In the genomic region with DNA sequence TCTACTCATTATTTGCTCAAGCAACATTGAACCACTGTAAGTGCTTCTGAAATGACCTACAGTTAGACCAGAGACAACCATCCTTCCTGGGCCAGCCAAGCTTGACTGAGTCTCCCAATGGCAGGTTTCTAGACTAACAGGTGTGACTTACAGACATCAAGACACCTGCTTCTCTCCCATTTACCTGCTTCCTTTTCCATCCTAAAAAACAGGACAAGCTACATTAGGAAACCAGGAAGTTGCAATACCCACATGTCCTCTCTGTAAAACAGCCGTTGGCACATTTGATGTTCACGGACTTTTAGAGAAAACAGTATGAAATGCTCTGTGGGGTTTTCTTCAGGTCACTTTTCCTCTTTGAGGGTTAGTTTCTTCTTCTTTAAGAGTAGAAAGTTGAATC, we compare ENCODE assay signal across 28 cellular contexts. TPM values are rescaled to one million over a fixed set of nuclear protein-coding genes. Genes with fewer than 3 reads are reported as not detected.
"Had no signal": no experiment of that assay in that cellular context is flagged by ENCODE, and none has a peak within 500 bp of the region (broad histone marks: within the 10 kb centered on the region; RNA-seq: fewer than 3 reads in every experiment).

No MANE protein-coding gene starts in this region.

- H3K27ac ChIP-seq: adrenal gland, KMS-11 had no signal

- H3K4me3 Mint-ChIP-seq: activated B cell treated with CpG ODN at 0.5 μM for 24 hours; activated CD4-positive, alpha-beta memory T cell treated with anti-CD3 and anti-CD28 coated beads, Interleukin-2, amount 10 ng/mL, durations not matched to agents 7 days and 5 days; activated CD4-positive, alpha-beta T cell treated with anti-CD3 and anti-CD28 coated beads, Interleukin-2, amount 10 ng/mL, durations not matched to agents 7 days and 5 days; activated naive CD4-positive, alpha-beta T cell treated with anti-CD3 and anti-CD28 coated beads, Interleukin-2, amount 10 ng/mL, durations not matched to agents 7 days and 5 days; activated naive CD8-positive, alpha-beta T cell treated with anti-CD3 and anti-CD28 coated beads for 36 hours; activated T-cell treated with anti-CD3 and anti-CD28 coated beads, Interleukin-2, amount 50 U/mL, for 72 hours; central memory CD8-positive, alpha-beta T cell; T-helper 1 cell treated with Interleukin-12 subunit alpha and Interleukin-12 subunit beta and Interleukin-4 antibody, amounts not matched to agents 30 μg/mL and 1 μg/mL, for 36 hours had no signal

- H3K9ac ChIP-seq: KMS-11 had no signal

- H3K27ac Mint-ChIP-seq: activated B cell treated with CpG ODN at 0.5 μM for 24 hours; activated CD4-positive, alpha-beta memory T cell treated with anti-CD3 and anti-CD28 coated beads, Interleukin-2, amount 10 ng/mL, durations not matched to agents 7 days and 5 days; activated CD4-positive, alpha-beta T cell treated with anti-CD3 and anti-CD28 coated beads, Interleukin-2, amount 10 ng/mL, durations not matched to agents 7 days and 5 days; activated naive CD4-positive, alpha-beta T cell treated with anti-CD3 and anti-CD28 coated beads, Interleukin-2, amount 10 ng/mL, durations not matched to agents 7 days and 5 days; activated naive CD8-positive, alpha-beta T cell treated with anti-CD3 and anti-CD28 coated beads for 36 hours; activated T-cell treated with anti-CD3 and anti-CD28 coated beads, Interleukin-2, amount 50 U/mL, for 72 hours; activated T-helper 2 cell treated with anti-CD3 and anti-CD28 coated beads, Interferon-gamma antibody, Interleukin-2, Interleukin-4, amounts not matched to agents 10 μg/mL and 5 μg/mL and 100 μg/mL, durations not matched to agents 14 hours and 24 hours and 36 hours; T-helper 1 cell treated with Interleukin-12 subunit alpha and Interleukin-12 subunit beta and Interleukin-4 antibody, amounts not matched to agents 30 μg/mL and 1 μg/mL, for 36 hours had no signal

- H3K4me3 ChIP-seq: adrenal gland had no signal

- DNase-seq: activated B cell treated with CpG ODN at 0.5 μM for 24 hours; activated CD4-positive, alpha-beta memory T cell treated with anti-CD3 and anti-CD28 coated beads, Interleukin-2, amount 10 ng/mL, durations not matched to agents 7 days and 5 days; activated CD4-positive, alpha-beta T cell treated with anti-CD3 and anti-CD28 coated beads for 1 hour; activated CD4-positive, alpha-beta T cell treated with anti-CD3 and anti-CD28 coated beads, Interleukin-2, amount 10 ng/mL, durations not matched to agents 7 days and 5 days; activated gamma-delta T cell treated with Interleukin-2 at 50 U/mL for 16 hours; activated naive CD4-positive, alpha-beta T cell treated with anti-CD3 and anti-CD28 coated beads, Interleukin-2, amount 10 ng/mL, durations not matched to agents 7 days and 5 days; activated naive CD8-positive, alpha-beta T cell treated with anti-CD3 and anti-CD28 coated beads for 36 hours; activated T-cell treated with anti-CD3 and anti-CD28 coated beads, Interleukin-2, amount 50 U/mL, for 72 hours; adrenal gland; anterior cingulate cortex; NCI-H1105 treated with DMSO at 0.1 percent for 48 hours; NCI-H146; NCI-H187 treated with DMSO at 0.1 percent for 48 hours; NCI-H2081 treated with DMSO at 0.1 percent for 48 hours; NCI-H446; NCI-H524; PC-3; SHP77; T-helper 9 cell had no signal

- H3K4me2 ChIP-seq: KMS-11 had no signal

- ATAC-seq: activated T-cell treated with anti-CD3 and anti-CD28 coated beads, Interleukin-2, amount 50 U/mL, for 72 hours; PC-3 had no signal

- H3K9me3 Mint-ChIP-seq: activated B cell treated with CpG ODN at 0.5 μM for 24 hours; activated CD4-positive, alpha-beta memory T cell treated with anti-CD3 and anti-CD28 coated beads, Interleukin-2, amount 10 ng/mL, durations not matched to agents 7 days and 5 days; activated CD4-positive, alpha-beta T cell treated with anti-CD3 and anti-CD28 coated beads, Interleukin-2, amount 10 ng/mL, durations not matched to agents 7 days and 5 days; activated naive CD4-positive, alpha-beta T cell treated with anti-CD3 and anti-CD28 coated beads, Interleukin-2, amount 10 ng/mL, durations not matched to agents 7 days and 5 days; activated naive CD8-positive, alpha-beta T cell treated with anti-CD3 and anti-CD28 coated beads for 36 hours; activated T-cell treated with anti-CD3 and anti-CD28 coated beads, Interleukin-2, amount 50 U/mL, for 72 hours; activated T-helper 2 cell treated with anti-CD3 and anti-CD28 coated beads, Interferon-gamma antibody, Interleukin-2, Interleukin-4, amounts not matched to agents 10 μg/mL and 5 μg/mL and 100 μg/mL, durations not matched to agents 14 hours and 24 hours and 36 hours; central memory CD8-positive, alpha-beta T cell; T-helper 1 cell treated with Interleukin-12 subunit alpha and Interleukin-12 subunit beta and Interleukin-4 antibody, amounts not matched to agents 30 μg/mL and 1 μg/mL, for 36 hours had no signal

- H3K9me3 ChIP-seq: adrenal gland had no signal

- H3K36me3 Mint-ChIP-seq: activated naive CD4-positive, alpha-beta T cell treated with anti-CD3 and anti-CD28 coated beads, Interleukin-2, amount 10 ng/mL, durations not matched to agents 7 days and 5 days; activated naive CD8-positive, alpha-beta T cell treated with anti-CD3 and anti-CD28 coated beads for 36 hours had no signal

- FAIRE-seq: RCC 7860, TTC549 had no signal

- H3K36me3 ChIP-seq: adrenal gland had no signal

RNA-seq across cellular contexts. Expression of a gene that starts 4.0 kb away (rescaled TPM):
- total RNA-seq: activated B cell treated with CpG ODN at 0.5 μM for 24 hours; activated CD4-positive, alpha-beta memory T cell treated with anti-CD3 and anti-CD28 coated beads, Interleukin-2, amount 10 ng/mL, durations not matched to agents 7 days and 5 days; activated CD4-positive, alpha-beta T cell treated with anti-CD3 and anti-CD28 coated beads, Interleukin-2, amount 10 ng/mL, durations not matched to agents 7 days and 5 days; activated CD8-positive, alpha-beta memory T cell treated with anti-CD3 and anti-CD28 coated beads for 36 hours; activated naive CD8-positive, alpha-beta T cell treated with anti-CD3 and anti-CD28 coated beads for 36 hours; activated T-cell treated with anti-CD3 and anti-CD28 coated beads, Interleukin-2, amount 50 U/mL, for 72 hours; activated T-helper 2 cell treated with anti-CD3 and anti-CD28 coated beads, Interferon-gamma antibody, Interleukin-2, Interleukin-4, amounts not matched to agents 10 μg/mL and 5 μg/mL and 100 μg/mL, durations not matched to agents 14 hours and 24 hours and 36 hours; MCF 10A; SK-MEL-5 had no signal
